In the genomic region with DNA sequence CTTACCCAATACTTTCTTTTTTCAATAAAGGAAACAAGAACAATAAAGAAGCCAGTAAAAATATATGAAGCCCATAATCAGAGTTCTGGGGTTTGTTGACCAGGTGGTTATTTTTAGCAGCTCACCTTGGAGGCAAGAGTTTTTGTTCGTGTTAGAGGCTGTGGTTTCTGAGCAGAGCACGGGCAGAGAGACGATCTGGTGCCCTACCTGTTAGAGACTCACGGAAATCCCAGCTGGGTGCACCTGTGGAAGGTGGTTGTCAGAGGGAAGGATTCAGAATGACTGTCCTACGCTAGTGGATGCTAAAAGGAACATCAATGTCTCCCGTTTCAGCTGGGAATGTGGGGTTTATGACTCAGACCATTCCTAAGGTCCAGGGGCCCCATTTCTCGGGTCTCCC, we compare ENCODE assay signal across 17 cellular contexts.
DNase-seq lines count a peak whose midpoint lies in the region; ATAC-seq, FAIRE-seq and TF ChIP-seq lines count a peak whose summit lies in the region.
"Had no signal": no experiment of that assay in that cellular context is flagged by ENCODE, and none has a peak within 500 bp of the region (broad histone marks: within the 10 kb centered on the region; RNA-seq: fewer than 3 reads in every experiment).

No MANE protein-coding gene starts in this region.

- TF ChIP-seq EP300 in SK-N-SH (IDR thresholded peaks at IDR 0.05; ENCODE audit: borderline replicate concordance in 1 of 2, low read depth in 1 of 2, low read length in 1 of 2), result no peak

- ATAC-seq in SK-N-SH treated with all-trans-retinoic acid at 6 μM for 48 hours, result no peak
- ATAC-seq in GM18868 (IDR thresholded peaks at IDR 0.05; ENCODE audit: unreplicated experiment), result no peak
- no peak for ATAC-seq in activated CD8-positive, alpha-beta memory T cell treated with anti-CD3 and anti-CD28 coated beads, Interleukin-2, amount 10 ng/mL, durations not matched to agents 7 days and 5 days
- ATAC-seq: left ventricle myocardium superior had no signal

- H3K9ac ChIP-seq in SK-N-SH, result peak overlapping the region; percentile 31; the same call in 1 of the 2 replicates
- H3K9ac ChIP-seq in astrocyte (ENCODE audit: low read length), result peak overlapping the region; percentile 55

- no peaks in the 10 kb centered on the region for H3K27me3 ChIP-seq in SK-N-SH (ENCODE audit: insufficient read depth)
- H3K27me3 ChIP-seq in astrocyte (ENCODE audit: insufficient read depth, low read length), result no peaks in the 10 kb centered on the region
- no peaks in the 10 kb centered on the region for H3K27me3 ChIP-seq in WERI-Rb-1 (ENCODE audit: insufficient read depth, low read depth, severe bottlenecking)

- peaks cover 4% of the 10 kb centered on the region for H3K27me3 Mint-ChIP-seq in astrocyte (ENCODE audit: low read depth, unreplicated experiment)
- H3K27me3 Mint-ChIP-seq in mesothelial cell of epicardium (ENCODE audit: low read depth), result no peaks in the 10 kb centered on the region
- peaks cover 33% of the 10 kb centered on the region for H3K27me3 Mint-ChIP-seq in activated CD8-positive, alpha-beta memory T cell treated with anti-CD3 and anti-CD28 coated beads, Interleukin-2, amount 10 ng/mL, durations not matched to agents 7 days and 5 days

- WGBS in SK-N-SH (ENCODE audit: low lambda C conversion rate), result 81% methylated on average over 6 of the region's 7 CpGs

- no peak overlapping the region for H3K27ac Mint-ChIP-seq in astrocyte (ENCODE audit: unreplicated experiment)
- peak overlapping the region; percentile 83 for H3K27ac Mint-ChIP-seq in mesothelial cell of epicardium
- no peak overlapping the region for H3K27ac Mint-ChIP-seq in activated CD8-positive, alpha-beta memory T cell treated with anti-CD3 and anti-CD28 coated beads, Interleukin-2, amount 10 ng/mL, durations not matched to agents 7 days and 5 days
- H3K27ac Mint-ChIP-seq: activated naive CD8-positive, alpha-beta T cell treated with anti-CD3 and anti-CD28 coated beads, Interleukin-2, amount 10 ng/mL, durations not matched to agents 7 days and 5 days had no signal

- DNase-seq in SK-N-SH, result no peak
- peak; percentile 27 for DNase-seq in astrocyte (ENCODE audit: low read depth)
- no peak for DNase-seq in mesothelial cell of epicardium (ENCODE audit: low spot score in 2 of 2, unreplicated experiment in 2 of 2)
- no peak for DNase-seq in HuH-7.5 (ENCODE audit: low spot score)
- no peak for DNase-seq in WERI-Rb-1
- DNase-seq in activated CD8-positive, alpha-beta memory T cell treated with anti-CD3 and anti-CD28 coated beads, Interleukin-2, amount 10 ng/mL, durations not matched to agents 7 days and 5 days, result no peak
- DNase-seq: activated CD4-positive, CD25-positive, alpha-beta regulatory T cell; activated CD8-positive, alpha-beta memory T cell treated with anti-CD3 and anti-CD28 coated beads, Interleukin-2, amount 50 U/mL, for 48 hours; activated naive CD8-positive, alpha-beta T cell treated with anti-CD3 and anti-CD28 coated beads, Interleukin-2, amount 10 ng/mL, durations not matched to agents 7 days and 5 days; erythroblast; left ventricle myocardium superior; NCI-H1436 treated with DMSO at 0.1 percent for 48 hours had no signal

- no peak for TF ChIP-seq RAD21 in SK-N-SH (IDR thresholded peaks at IDR 0.05; ENCODE audit: low read length)

- peak overlapping the region; percentile 37; the same call in 1 of the 2 replicates for H3K4me2 ChIP-seq in SK-N-SH
- peak overlapping the region; percentile 72 for H3K4me2 ChIP-seq in astrocyte (ENCODE audit: low read length)

- H3K36me3 ChIP-seq in SK-N-SH (replicated peaks in 1 of 2; ENCODE audit: control insufficient read depth in 1 of 2, insufficient read depth in 2 of 2, low read length in 1 of 2), result peaks cover 13 to 31% of the 10 kb centered on the region in 2 experiments
- H3K36me3 ChIP-seq in astrocyte (ENCODE audit: insufficient read depth, low read length), result peaks cover 17% of the 10 kb centered on the region
- H3K36me3 ChIP-seq in WERI-Rb-1, result peaks cover 9% of the 10 kb centered on the region; the same call in 1 of the 2 replicates

- peaks cover 8% of the 10 kb centered on the region for H3K9me3 Mint-ChIP-seq in astrocyte (ENCODE audit: unreplicated experiment)
- no peaks in the 10 kb centered on the region for H3K9me3 Mint-ChIP-seq in mesothelial cell of epicardium
- H3K9me3 Mint-ChIP-seq in activated CD8-positive, alpha-beta memory T cell treated with anti-CD3 and anti-CD28 coated beads, Interleukin-2, amount 10 ng/mL, durations not matched to agents 7 days and 5 days (ENCODE audit: low read depth), result no peaks in the 10 kb centered on the region
- H3K9me3 Mint-ChIP-seq: activated naive CD8-positive, alpha-beta T cell treated with anti-CD3 and anti-CD28 coated beads, Interleukin-2, amount 10 ng/mL, durations not matched to agents 7 days and 5 days; neural crest cell had no signal

- H3K79me2 ChIP-seq in SK-N-SH (ENCODE audit: insufficient read depth) (no peaks in the 10 kb centered on the region), astrocyte (ENCODE audit: insufficient read depth, low read length) (no peaks in the 10 kb centered on the region)

- H4K20me1 ChIP-seq in SK-N-SH (ENCODE audit: insufficient read depth) (no peaks in the 10 kb centered on the region), astrocyte (ENCODE audit: insufficient read depth, low read length) (no peaks in the 10 kb centered on the region)

- FAIRE-seq in astrocyte (lab: Jason Lieb, UNC), result no peak
- FAIRE-seq: D721Med had no signal

- H3K4me3 ChIP-seq in SK-N-SH (ENCODE audit: low read depth in 2 of 2, low read length in 1 of 2), result no peak overlapping the region
- H3K4me3 ChIP-seq in astrocyte (ENCODE audit: insufficient read depth, low read depth, low read length), result no peak overlapping the region
- no peak overlapping the region for H3K4me3 ChIP-seq in WERI-Rb-1 (ENCODE audit: low read depth, low read length)
- H3K4me3 ChIP-seq: SK-N-MC had no signal

- CTCF ChIA-PET in SK-N-SH (lab: Yijun Ruan, JAX), result interaction anchor here (1.1 to 2.8 kb wide), 4 partner anchors 133 to 178 kb away, joined by 3 to 15 read pairs (median 6); no protein-coding TSS in a partner anchor
- CTCF ChIA-PET in activated CD8-positive, alpha-beta memory T cell treated with anti-CD3 and anti-CD28 coated beads, Interleukin-2, amount 10 ng/mL, durations not matched to agents 7 days and 5 days (lab: Charles Lee), result interaction anchor here (0.8 to 1.0 kb wide), 2 partner anchors 9 to 156 kb away, joined by 3 read pairs; no protein-coding TSS in a partner anchor

- H3K4me1 ChIP-seq in SK-N-SH (ENCODE audit: control insufficient read depth in 1 of 2, insufficient read depth in 2 of 2, low read depth in 1 of 2, low read length in 1 of 2) (peaks cover 23 to 25% of the 10 kb centered on the region in 2 experiments), astrocyte (ENCODE audit: insufficient read depth, low read length) (peaks cover 28% of the 10 kb centered on the region)

- no peak overlapping the region for H3K4me3 Mint-ChIP-seq in astrocyte (ENCODE audit: unreplicated experiment)
- H3K4me3 Mint-ChIP-seq in mesothelial cell of epicardium, result no peak overlapping the region
- no peak overlapping the region for H3K4me3 Mint-ChIP-seq in activated CD8-positive, alpha-beta memory T cell treated with anti-CD3 and anti-CD28 coated beads, Interleukin-2, amount 10 ng/mL, durations not matched to agents 7 days and 5 days
- H3K4me3 Mint-ChIP-seq: activated naive CD8-positive, alpha-beta T cell treated with anti-CD3 and anti-CD28 coated beads, Interleukin-2, amount 10 ng/mL, durations not matched to agents 7 days and 5 days; neural crest cell had no signal

- peaks cover 10% of the 10 kb centered on the region for H3K36me3 Mint-ChIP-seq in astrocyte (ENCODE audit: low read depth, unreplicated experiment)
- no peaks in the 10 kb centered on the region for H3K36me3 Mint-ChIP-seq in mesothelial cell of epicardium
- no peaks in the 10 kb centered on the region for H3K36me3 Mint-ChIP-seq in activated CD8-positive, alpha-beta memory T cell treated with anti-CD3 and anti-CD28 coated beads, Interleukin-2, amount 10 ng/mL, durations not matched to agents 7 days and 5 days
- H3K36me3 Mint-ChIP-seq: activated naive CD8-positive, alpha-beta T cell treated with anti-CD3 and anti-CD28 coated beads, Interleukin-2, amount 10 ng/mL, durations not matched to agents 7 days and 5 days had no signal

- H3K9me3 ChIP-seq in SK-N-SH (no peaks in the 10 kb centered on the region), astrocyte (ENCODE audit: insufficient read depth, low read depth, low read length) (no peaks in the 10 kb centered on the region), WERI-Rb-1 (ENCODE audit: severe bottlenecking) (no peaks in the 10 kb centered on the region)

- peak overlapping the region; percentile 30; the same call in 1 of the 2 replicates for H2AFZ ChIP-seq in SK-N-SH (ENCODE audit: low read depth)
- no peak overlapping the region for H2AFZ ChIP-seq in astrocyte (ENCODE audit: low read depth, low read length)

- TF ChIP-seq CTCF in SK-N-SH (IDR thresholded peaks at IDR 0.05), result no peak
- no peak for TF ChIP-seq CTCF in astrocyte (IDR thresholded peaks at IDR 0.05; ENCODE audit: insufficient read depth, low read depth, low read length)
- TF ChIP-seq CTCF in mesothelial cell of epicardium (IDR thresholded peaks at IDR 0.05; ENCODE audit: unreplicated experiment), result no peak
- no peak for TF ChIP-seq CTCF in WERI-Rb-1 (IDR thresholded peaks at IDR 0.05; ENCODE audit: low read depth, low read length)

- POLR2A ChIA-PET in SK-N-SH (lab: Yijun Ruan, JAX), result no interaction called here

- H3K9me2 ChIP-seq in SK-N-SH, result no peaks in the 10 kb centered on the region

- H3K4me1 Mint-ChIP-seq in astrocyte (ENCODE audit: low read depth, unreplicated experiment) (peaks cover 27% of the 10 kb centered on the region), mesothelial cell of epicardium (peaks cover 54% of the 10 kb centered on the region)
- no peaks in the 10 kb centered on the region for H3K4me1 Mint-ChIP-seq in activated CD8-positive, alpha-beta memory T cell treated with anti-CD3 and anti-CD28 coated beads, Interleukin-2, amount 10 ng/mL, durations not matched to agents 7 days and 5 days

- peaks cover 10% of the 10 kb centered on the region for H3F3A ChIP-seq in SK-N-SH (replicated peaks; ENCODE audit: insufficient read depth)

- H3K27ac ChIP-seq in SK-N-SH (ENCODE audit: low read depth in 2 of 2, low read length in 1 of 2) (peak overlapping the region in 1 of 2 experiments; percentile 68; a peak in 2 of 4 replicates), astrocyte (ENCODE audit: low read depth, low read length) (peak overlapping the region; percentile 80), WERI-Rb-1 (no peak overlapping the region)
- H3K27ac ChIP-seq: SK-N-MC had no signal

TF ChIP-seq in SK-N-SH, 30 proteins besides CTCF, POLR2A, EP300 and RAD21 (continues in another document):
- TF ChIP-seq TEAD4 (IDR thresholded peaks at IDR 0.05; ENCODE audit: borderline replicate concordance, insufficient read depth) (no peak), FOSL2 (IDR thresholded peaks at IDR 0.05; ENCODE audit: borderline replicate concordance, low read depth) (no peak)
